Comparison of ENCODE assay signal across 1 cellular context in genomic region chr1:222931018-222931417, GRCh38.
TF ChIP-seq lines count a peak whose summit lies in the region.

No MANE protein-coding gene starts in this region.

TF ChIP-seq in IMR-90, 13 proteins besides CTCF, POLR2A, EP300 and RAD21 (continued from another document):
- TF ChIP-seq RFX5 (IDR thresholded peaks at IDR 0.05; ENCODE audit: low read depth, low read length) (no peak), FOS (IDR thresholded peaks at IDR 0.05; ENCODE audit: low read depth, low read length) (no peak), NFE2L2 (IDR thresholded peaks at IDR 0.05; ENCODE audit: low read depth, low read length) (no peak), BHLHE40 (IDR thresholded peaks at IDR 0.05; ENCODE audit: low read depth, low read length) (no peak)
